In genomic region chr9:137317021-137317978, GRCh38 we compare ENCODE assay signal across 13 cellular contexts. TPM values are rescaled to one million over a fixed set of nuclear protein-coding genes. Genes with fewer than 3 reads are reported as not detected.
DNase-seq lines count a peak whose midpoint lies in the region; ATAC-seq, FAIRE-seq and TF ChIP-seq lines count a peak whose summit lies in the region.
"Had no signal": no experiment of that assay in that cellular context is flagged by ENCODE, and none has a peak within 500 bp of the region (broad histone marks: within the 10 kb centered on the region; RNA-seq: fewer than 3 reads in every experiment).

No MANE protein-coding gene starts in this region.

- no peaks in the 10 kb centered on the region for H3K79me1 ChIP-seq in H1 (ENCODE audit: low read depth, low read length)

- TF ChIP-seq POLR2A in H54 (IDR thresholded peaks at IDR 0.05; ENCODE audit: low read depth, low read length) (no peak), H1 (IDR thresholded peaks at IDR 0.05; ENCODE audit: control extremely low read depth in 1 of 2, low read depth in 2 of 2, low read length in 2 of 2) (no peak), erythroblast (IDR thresholded peaks at IDR 0.05; ENCODE audit: low read length) (no peak), gastroesophageal sphincter (IDR thresholded peaks at IDR 0.05) (no peak)

- DNase-seq in T-helper 2 cell treated with Interferon-gamma antibody and Interleukin-4, amounts not matched to agents 5 μg/mL and 100 μg/mL, for 36 hours (ENCODE audit: low spot score), result no peak
- DNase-seq in T-helper 2 cell (no peak), H54 (ENCODE audit: insufficient read length, low spot score) (peak; percentile 54), H1 (ENCODE audit: low read depth in 1 of 2, low spot score in 2 of 2) (peak in 1 of 2 experiments; percentile 49), posterior vena cava (ENCODE audit: low spot score) (peak; percentile 64), erythroblast (lab: John Stamatoyannopoulos, UW) (no peak), NCI-H1417 treated with DMSO at 0.1 percent for 48 hours (lab: John Stamatoyannopoulos, UW) (no peak)
- DNase-seq: activated CD4-positive, alpha-beta T cell treated with anti-CD3 and anti-CD28 coated beads for 1 hour; DND-41 had no signal

- no peak overlapping the region for H2BK120ac ChIP-seq in H1 (replicated peaks; ENCODE audit: low read depth, low read length)

- peak overlapping the region; percentile 42 for H4K91ac ChIP-seq in H1 (replicated peaks; ENCODE audit: insufficient read length, low read length)

- no peaks in the 10 kb centered on the region for H4K20me1 ChIP-seq in H1 (replicated peaks in 1 of 2; ENCODE audit: control insufficient read depth in 1 of 2, insufficient read depth in 2 of 2, low read length in 2 of 2)

- H3K4ac ChIP-seq in H1 (replicated peaks; ENCODE audit: insufficient read length, low read depth, low read length), result no peak overlapping the region

- H2AK5ac ChIP-seq in H1 (ENCODE audit: low read depth, low read length), result no peak overlapping the region

- intact Hi-C loops in posterior vena cava (cut with DNase I), result no loop called here

- H3K56ac ChIP-seq in H1 (replicated peaks; ENCODE audit: insufficient read length, low read depth, low read length), result no peak overlapping the region

- H3K36me3 Mint-ChIP-seq in T-helper 2 cell treated with Interferon-gamma antibody and Interleukin-4, amounts not matched to agents 5 μg/mL and 100 μg/mL, for 36 hours (ENCODE audit: low read depth), result no peaks in the 10 kb centered on the region
- H3K36me3 Mint-ChIP-seq: activated naive CD4-positive, alpha-beta T cell treated with anti-CD3 and anti-CD28 coated beads, Interleukin-2, amount 50 U/mL, for 72 hours; memory B cell had no signal

- TF ChIP-seq RAD21 in H1 (IDR thresholded peaks at IDR 0.05 in 1 of 2, conservative IDR thresholded peaks at IDR 0.05 in 1 of 2; ENCODE audit: low read depth in 2 of 2, low read length in 2 of 2), result no peak

- H3K27me3 ChIP-seq in H1 (replicated peaks in 1 of 4; ENCODE audit: control insufficient read depth in 3 of 4, extremely low read depth in 1 of 4, insufficient read depth in 3 of 4, low read length in 3 of 4) (peaks cover 0 to 4% (median 0%) of the 10 kb centered on the region in 4 experiments; a peak in 2 of 7 replicates), gastroesophageal sphincter (peaks cover 33% of the 10 kb centered on the region)

- 95% methylated on average over 23 of the region's 25 CpGs; no CpG with 5 or more reads in 1 of the 2 experiments for WGBS in H1 (ENCODE audit: extremely low coverage in 1 of 2, insufficient coverage in 1 of 2, insufficient read length in 1 of 2, insufficient replicate concordance in 2 of 2, low coverage in 1 of 2, low lambda C conversion rate in 2 of 2, missing lambda C conversion rate in 1 of 2), 2 experiments
- WGBS in gastroesophageal sphincter (ENCODE audit: low coverage in 1 of 2), 2 donors, result 100% methylated on average over 1 to 2 of the region's 25 CpGs

- H4K8ac ChIP-seq in H1 (ENCODE audit: extremely low read depth, insufficient read depth, low read length), result peak overlapping the region; percentile 28

- peak overlapping the region; percentile 46; the same call in 1 of the 2 replicates for H2BK15ac ChIP-seq in H1 (ENCODE audit: low read length)

- no peak for TF ChIP-seq EP300 in H1 (IDR thresholded peaks at IDR 0.05; ENCODE audit: borderline replicate concordance in 1 of 2, low read depth in 2 of 2, low read length in 2 of 2)
- TF ChIP-seq EP300 in gastroesophageal sphincter (IDR thresholded peaks at IDR 0.05), result no peak

- no peak overlapping the region for H4K5ac ChIP-seq in H1 (ENCODE audit: insufficient read length, low read depth, low read length)

- no peaks in the 10 kb centered on the region for H3K9me3 ChIP-seq in H1 (ENCODE audit: insufficient read depth in 2 of 2, low read depth in 1 of 2, low read length in 1 of 2)
- H3K9me3 ChIP-seq in gastroesophageal sphincter, result no peaks in the 10 kb centered on the region

- no peaks in the 10 kb centered on the region for H3K36me3 ChIP-seq in H1 (ENCODE audit: control insufficient read depth in 2 of 4, insufficient read depth in 4 of 4, low read length in 3 of 4)
- peaks cover 0 to 8% of the 10 kb centered on the region in 2 donors for H3K36me3 ChIP-seq in gastroesophageal sphincter

- H3K79me2 ChIP-seq in H1 (ENCODE audit: control insufficient read depth in 1 of 2, insufficient read depth in 2 of 2, low read length in 2 of 2), result no peaks in the 10 kb centered on the region

- H3K4me1 ChIP-seq in H1 (replicated peaks in 1 of 4; ENCODE audit: control insufficient read depth in 3 of 4, insufficient read depth in 4 of 4, low read length in 3 of 4) (peaks cover 0 to 35% (median 15%) of the 10 kb centered on the region in 4 experiments; a peak in 6 of 7 replicates), gastroesophageal sphincter (peaks cover 0 to 38% (median 12%) of the 10 kb centered on the region in 3 donors)

- 0 out of 2 replicates have a peak overlapping the region, but pooled peaks have one; percentile 55 for H2BK12ac ChIP-seq in H1 (ENCODE audit: low read depth, low read length)

- peak overlapping the region; percentile 26 for H3K27ac Mint-ChIP-seq in T-helper 2 cell treated with Interferon-gamma antibody and Interleukin-4, amounts not matched to agents 5 μg/mL and 100 μg/mL, for 36 hours
- H3K27ac Mint-ChIP-seq: activated naive CD4-positive, alpha-beta T cell treated with anti-CD3 and anti-CD28 coated beads, Interleukin-2, amount 50 U/mL, for 72 hours; memory B cell had no signal

- POLR2A ChIA-PET in H1 (lab: Charles Lee; ENCODE audit: partially characterized antibody), result interaction anchor here (1.0 to 11.9 kb wide), 8 partner anchors 8 to 276 kb away, joined by 3 to 129 read pairs (median 3); partner anchors contain the start of genes NRARP and TUBB4B

- peak overlapping the region in 1 of 2 experiments; percentile 26; a peak in 1 of 4 replicates for H3K4me2 ChIP-seq in H1 (ENCODE audit: insufficient read depth in 1 of 2, low read depth in 2 of 2, low read length in 2 of 2)

- H3K4me3 Mint-ChIP-seq in T-helper 2 cell treated with Interferon-gamma antibody and Interleukin-4, amounts not matched to agents 5 μg/mL and 100 μg/mL, for 36 hours, result no peak overlapping the region
- H3K4me3 Mint-ChIP-seq: memory B cell had no signal

- TF ChIP-seq CTCF in H1 (IDR thresholded peaks at IDR 0.05; ENCODE audit: control extremely low read depth in 1 of 3, insufficient read depth in 1 of 3, low read depth in 1 of 3, low read length in 3 of 3), result no peak
- TF ChIP-seq CTCF in gastroesophageal sphincter (IDR thresholded peaks at IDR 0.05), result no peak

- H3K23me2 ChIP-seq in H1 (ENCODE audit: low read depth, low read length), result no peaks in the 10 kb centered on the region; the same call in 1 of the 2 replicates

- H2AFZ ChIP-seq in H1 (ENCODE audit: low read length), result no peak overlapping the region

- no peak for ATAC-seq in gastroesophageal sphincter

- H3K4me1 Mint-ChIP-seq in T-helper 2 cell treated with Interferon-gamma antibody and Interleukin-4, amounts not matched to agents 5 μg/mL and 100 μg/mL, for 36 hours (ENCODE audit: low read depth), result peaks cover 9% of the 10 kb centered on the region

- FAIRE-seq in H54 (lab: Jason Lieb, UNC), result no peak
- FAIRE-seq in H1 (lab: Jason Lieb, UNC), result no peak
- FAIRE-seq: A204.1 had no signal

- H3K23ac ChIP-seq in H1 (ENCODE audit: insufficient read length), result no peak overlapping the region

- H3K9ac ChIP-seq in H1 (replicated peaks in 1 of 4; ENCODE audit: extremely low read depth in 1 of 4, low read depth in 3 of 4, low read length in 3 of 4), result no peak overlapping the region

- no peak overlapping the region for H2BK20ac ChIP-seq in H1 (ENCODE audit: low read length)

- no peak overlapping the region; the same call in 1 of the 2 replicates for H3K18ac ChIP-seq in H1 (ENCODE audit: extremely low read depth, low read length)

- H3K27me3 Mint-ChIP-seq in T-helper 2 cell treated with Interferon-gamma antibody and Interleukin-4, amounts not matched to agents 5 μg/mL and 100 μg/mL, for 36 hours (ENCODE audit: low read depth), result peaks cover 2% of the 10 kb centered on the region

- CTCF ChIA-PET in H1 (lab: Charles Lee; ENCODE audit: partially characterized antibody), result interaction anchor here (1.1 to 5.7 kb wide), 6 partner anchors 14 to 127 kb away, joined by 3 to 55 read pairs (median 5); partner anchors contain the start of genes EXD3, NOXA1 and NRARP

- H3K9me3 Mint-ChIP-seq in T-helper 2 cell treated with Interferon-gamma antibody and Interleukin-4, amounts not matched to agents 5 μg/mL and 100 μg/mL, for 36 hours, result no peaks in the 10 kb centered on the region
- H3K9me3 Mint-ChIP-seq: activated naive CD4-positive, alpha-beta T cell treated with anti-CD3 and anti-CD28 coated beads, Interleukin-2, amount 50 U/mL, for 72 hours; memory B cell had no signal

- no peak overlapping the region for H3K14ac ChIP-seq in H1 (ENCODE audit: insufficient read length)

- H2BK5ac ChIP-seq in H1 (ENCODE audit: low read depth, low read length), result no peak overlapping the region

- H3K4me3 ChIP-seq in H1 (ENCODE audit: extremely low read depth in 1 of 4, insufficient read depth in 2 of 4, low read depth in 3 of 4, low read length in 4 of 4), result no peak overlapping the region; a peak in 1 of 8 replicates
- H3K4me3 ChIP-seq in gastroesophageal sphincter, result no peak overlapping the region

- no peak overlapping the region for H3K27ac ChIP-seq in H1 (ENCODE audit: low read depth, low read length)
- peak overlapping the region in 1 of 4 donors; percentile 66 for H3K27ac ChIP-seq in gastroesophageal sphincter

RNA-seq across cellular contexts. Expression of gene NRARP, which starts 15.2 kb away (rescaled TPM):
- 35.4 and 37.2 TPM in 2 replicates for total RNA-seq in H1 (2021; fragmentation: NEBNext Ultra II Directional; extraction: Animal tissue kit (Norgen Biotek cat#: 25700))
- polyA plus RNA-seq in H1 (2011; rRNA removed), result 32.5 and 52.0 TPM in 2 replicates
- 27.2 TPM for polyA plus RNA-seq in H1 (2011; cell fraction: cytosol; rRNA removed)
- polyA plus RNA-seq in H1 (2011; cell fraction: nucleus; rRNA removed), result 23.8 TPM
- polyA plus RNA-seq in H1 (2012, experiment 1 of 2), result 13.6 to 21.0 TPM (median 17.4 TPM) in 4 replicates
- polyA plus RNA-seq in H1 (2012, experiment 2 of 2), result 10.2 TPM
- 18.6 TPM for polyA plus RNA-seq in H1 (2013, experiment 1 of 2)
- polyA plus RNA-seq in H1 (2013, experiment 2 of 2), result 18.9 TPM
- 4.4 and 6.2 TPM in 2 replicates for polyA minus RNA-seq in H1 (2011; rRNA and poly(A)+ RNA removed)
- polyA minus RNA-seq in H1 (2011; cell fraction: cytosol; rRNA and poly(A)+ RNA removed), result 23.5 TPM
- 36.3 TPM for polyA minus RNA-seq in H1 (2011; cell fraction: nucleus; rRNA and poly(A)+ RNA removed)
- 1 to 10 TPM; 5.6 to 9.0 TPM for total RNA-seq in posterior vena cava
- total RNA-seq in gastroesophageal sphincter, result 10 to 100 TPM in 1 of 4 donors, 1 to 10 TPM in 3; 3.8 to 11.3 (median 4.3) TPM

RNA-seq across cellular contexts. Expression of gene TOR4A, which starts 39.8 kb away (rescaled TPM):
- total RNA-seq in H1 (2021; fragmentation: NEBNext Ultra II Directional; extraction: Animal tissue kit (Norgen Biotek cat#: 25700)), result 9.2 and 9.3 TPM in 2 replicates
- 8.4 and 11.4 TPM in 2 replicates for polyA plus RNA-seq in H1 (2011; rRNA removed)
- polyA plus RNA-seq in H1 (2011; cell fraction: cytosol; rRNA removed), result 6.6 TPM
- 11.1 TPM for polyA plus RNA-seq in H1 (2011; cell fraction: nucleus; rRNA removed)
- 3.5 to 6.6 TPM (median 5.8 TPM) in 4 replicates for polyA plus RNA-seq in H1 (2012, experiment 1 of 2)
- 5.1 TPM for polyA plus RNA-seq in H1 (2012, experiment 2 of 2)
- polyA plus RNA-seq in H1 (2013, experiment 1 of 2), result 12.1 TPM
- 12.3 TPM for polyA plus RNA-seq in H1 (2013, experiment 2 of 2)
- 2.7 TPM in 2 replicates for polyA minus RNA-seq in H1 (2011; rRNA and poly(A)+ RNA removed)
- 10.6 TPM for polyA minus RNA-seq in H1 (2011; cell fraction: cytosol; rRNA and poly(A)+ RNA removed)
- polyA minus RNA-seq in H1 (2011; cell fraction: nucleus; rRNA and poly(A)+ RNA removed), result 9.7 TPM
- total RNA-seq in posterior vena cava, result 1 to 10 TPM; 5.3 to 7.0 TPM
- 1 to 10 TPM; 4.7 to 7.4 (median 6.9) TPM for total RNA-seq in gastroesophageal sphincter

Comparison
In these comparisons a context has a peak if more than half of its experiments do, and no peak if none do; other contexts are left out.
1. DNase-seq: peak in H54 (single experiment) and posterior vena cava (single experiment); none in T-helper 2 cell treated with Interferon-gamma antibody and Interleukin-4, amounts not matched to agents 5 μg/mL and 100 μg/mL, for 36 hours (single experiment), T-helper 2 cell (0 of 5), erythroblast (0 of 2) and NCI-H1417 treated with DMSO at 0.1 percent for 48 hours (single experiment).